In the genomic region with DNA sequence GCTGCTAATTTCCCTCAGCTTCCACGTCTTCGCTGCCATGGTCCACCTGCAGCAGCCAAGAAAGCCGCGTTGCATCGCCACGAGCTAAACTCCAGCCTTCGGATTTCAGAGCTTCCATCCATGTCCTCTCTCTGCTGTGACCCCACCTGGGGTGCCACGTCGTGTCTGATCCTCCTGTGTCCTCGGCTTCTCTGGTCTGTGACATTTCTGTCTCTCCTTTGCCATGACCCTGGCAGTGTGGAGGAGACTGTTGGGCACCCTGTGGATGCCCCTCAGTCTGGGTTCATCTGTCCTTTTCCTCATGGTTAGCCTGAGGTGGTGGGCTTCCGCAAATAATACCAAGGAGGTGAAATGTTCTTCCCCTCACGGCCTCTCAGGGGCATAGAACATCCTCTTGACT, we compare ENCODE assay signal across 16 cellular contexts.
DNase-seq lines count a peak whose midpoint lies in the region; ATAC-seq and TF ChIP-seq lines count a peak whose summit lies in the region.
"Had no signal": no experiment of that assay in that cellular context is flagged by ENCODE, and none has a peak within 500 bp of the region (broad histone marks: within the 10 kb centered on the region; RNA-seq: fewer than 3 reads in every experiment).

No MANE protein-coding gene starts in this region.

- no peak for TF ChIP-seq POLR2A in right lobe of liver (IDR thresholded peaks at IDR 0.05)
- TF ChIP-seq POLR2A in ovary (IDR thresholded peaks at IDR 0.05): no peak

- peak; percentile 60 for DNase-seq in cardiac septum (ENCODE audit: low spot score)
- DNase-seq in left ventricle myocardium inferior: no peak
- DNase-seq in right lobe of liver: peak in 2 of 3 donors; percentile 15 to 29
- DNase-seq in stimulated activated effector memory CD8-positive, alpha-beta T cell treated with anti-CD3 and anti-CD28 coated beads, Interleukin-12 subunit alpha, Interleukin-12 subunit beta, amount 100 ng/mL, for 72 hours (ENCODE audit: low spot score in 2 of 2): no peak
- DNase-seq in ovary: no peak
- no peak for DNase-seq in ureter (ENCODE audit: low spot score)
- DNase-seq: ACHN; C1 segment of cervical spinal cord; Calu3; CD4-positive, alpha-beta T cell; DMS 273 treated with DMSO at 0.1 percent for 48 hours; H7; IMR-90 had no signal

- H3K27ac ChIP-seq in left ventricle myocardium inferior (replicated peaks) (no peak overlapping the region), right lobe of liver (no peak overlapping the region), ovary (no peak overlapping the region)

- TF ChIP-seq EP300 in ovary (IDR thresholded peaks at IDR 0.05): no peak

- no peak overlapping the region for H3K4me3 Mint-ChIP-seq in stimulated activated effector memory CD8-positive, alpha-beta T cell treated with anti-CD3 and anti-CD28 coated beads, Interleukin-12 subunit alpha, Interleukin-12 subunit beta, amount 100 ng/mL, for 72 hours
- H3K4me3 Mint-ChIP-seq: CD4-positive, alpha-beta T cell; GM23338 had no signal

- ATAC-seq in right lobe of liver (no peak), HG02973 (IDR thresholded peaks at IDR 0.05; ENCODE audit: unreplicated experiment) (no peak)
- no peak for ATAC-seq in stimulated activated effector memory CD8-positive, alpha-beta T cell treated with anti-CD3 and anti-CD28 coated beads, Interleukin-12 subunit alpha, Interleukin-12 subunit beta, amount 100 ng/mL, for 72 hours
- ATAC-seq: GM12878, GM23338 had no signal

- peaks cover 8% of the 10 kb centered on the region for H3K9me3 ChIP-seq in left ventricle myocardium inferior (replicated peaks)
- H3K9me3 ChIP-seq in right lobe of liver: no peaks in the 10 kb centered on the region
- H3K9me3 ChIP-seq in ovary: no peaks in the 10 kb centered on the region

- 94% methylated on average over 7 of the region's 12 CpGs for WGBS in right lobe of liver (ENCODE audit: insufficient coverage, low coverage, low lambda C conversion rate, missing lambda C conversion rate)
- 81 to 88% (median 86%) methylated on average over 12 of the region's 12 CpGs for WGBS in ovary, 3 donors

- no peaks in the 10 kb centered on the region for H3K9me3 Mint-ChIP-seq in stimulated activated effector memory CD8-positive, alpha-beta T cell treated with anti-CD3 and anti-CD28 coated beads, Interleukin-12 subunit alpha, Interleukin-12 subunit beta, amount 100 ng/mL, for 72 hours
- H3K9me3 Mint-ChIP-seq: GM23338 had no signal

- TF ChIP-seq CTCF in left ventricle myocardium inferior (IDR thresholded peaks at IDR 0.05; ENCODE audit: borderline replicate concordance) (no peak), right lobe of liver (IDR thresholded peaks at IDR 0.05) (no peak), ovary (IDR thresholded peaks at IDR 0.05) (no peak)

- H3K4me1 ChIP-seq in left ventricle myocardium inferior (no peaks in the 10 kb centered on the region), right lobe of liver (no peaks in the 10 kb centered on the region), ovary (ENCODE audit: insufficient read depth) (peaks cover 3% of the 10 kb centered on the region)

- H3K4me1 Mint-ChIP-seq in stimulated activated effector memory CD8-positive, alpha-beta T cell treated with anti-CD3 and anti-CD28 coated beads, Interleukin-12 subunit alpha, Interleukin-12 subunit beta, amount 100 ng/mL, for 72 hours: no peaks in the 10 kb centered on the region
- H3K4me1 Mint-ChIP-seq: GM23338 had no signal

- no peak overlapping the region for H3K4me3 ChIP-seq in left ventricle myocardium inferior
- no peak overlapping the region for H3K4me3 ChIP-seq in right lobe of liver
- no peak overlapping the region for H3K4me3 ChIP-seq in ovary
- H3K4me3 ChIP-seq: GM12878, GM23338 had no signal

- H3K27me3 ChIP-seq in left ventricle myocardium inferior (ENCODE audit: low read depth) (no peaks in the 10 kb centered on the region), right lobe of liver (no peaks in the 10 kb centered on the region), ovary (no peaks in the 10 kb centered on the region)

- H3K36me3 Mint-ChIP-seq in stimulated activated effector memory CD8-positive, alpha-beta T cell treated with anti-CD3 and anti-CD28 coated beads, Interleukin-12 subunit alpha, Interleukin-12 subunit beta, amount 100 ng/mL, for 72 hours: no peaks in the 10 kb centered on the region

- peak overlapping the region; percentile 52 for H3K27ac Mint-ChIP-seq in stimulated activated effector memory CD8-positive, alpha-beta T cell treated with anti-CD3 and anti-CD28 coated beads, Interleukin-12 subunit alpha, Interleukin-12 subunit beta, amount 100 ng/mL, for 72 hours
- H3K27ac Mint-ChIP-seq: CD4-positive, alpha-beta T cell; GM23338 had no signal

- intact Hi-C loops in cardiac septum (cut with DNase I) (no loop called here), left ventricle myocardium inferior (cut with micrococcal nuclease) (no loop called here), right lobe of liver (cut with DNase I) (no loop called here), ovary (cut with DNase I) (no loop called here)

- no peaks in the 10 kb centered on the region for H3K36me3 ChIP-seq in left ventricle myocardium inferior
- H3K36me3 ChIP-seq in right lobe of liver: no peaks in the 10 kb centered on the region
- no peaks in the 10 kb centered on the region for H3K36me3 ChIP-seq in ovary

Comparison
In these comparisons a context has a peak if more than half of its experiments do, and no peak if none do; other contexts are left out.
1. DNase-seq: peak in cardiac septum (single experiment) and right lobe of liver (2 of 3); none in left ventricle myocardium inferior (single experiment), stimulated activated effector memory CD8-positive, alpha-beta T cell treated with anti-CD3 and anti-CD28 coated beads, Interleukin-12 subunit alpha, Interleukin-12 subunit beta, amount 100 ng/mL, for 72 hours (0 of 2), ovary (0 of 5) and ureter (single experiment).